Comparison of ENCODE assay signal across 2 cellular contexts in the genomic region with DNA sequence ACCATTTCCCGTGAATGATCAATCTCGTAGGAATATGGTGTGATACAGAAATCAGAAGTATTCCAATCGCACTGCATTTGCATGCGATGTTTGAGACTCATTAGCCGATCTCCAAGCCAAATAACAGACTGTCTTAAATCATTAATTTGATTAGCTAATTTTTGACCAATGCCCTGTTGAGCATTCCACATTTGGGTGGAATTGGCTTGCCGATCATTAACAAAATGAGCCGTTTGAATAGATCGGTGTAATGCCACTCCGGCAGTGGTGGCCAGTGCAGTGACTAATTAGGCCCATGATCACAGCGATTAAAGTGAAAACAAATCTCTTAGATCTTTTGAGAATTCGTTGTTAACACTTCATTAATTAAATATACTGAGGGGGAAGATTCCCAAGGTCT. TPM values are rescaled to one million over a fixed set of nuclear protein-coding genes. Genes with fewer than 3 reads are reported as not detected.
"Had no signal": no experiment of that assay in that cellular context is flagged by ENCODE, and none has a peak within 500 bp of the region (broad histone marks: within the 10 kb centered on the region; RNA-seq: fewer than 3 reads in every experiment).

No MANE protein-coding gene starts in this region.

RNA-seq across cellular contexts. Expression of a gene that starts 27.8 kb away (rescaled TPM):
- total RNA-seq: activated CD4-positive, alpha-beta T cell treated with anti-CD3 and anti-CD28 coated beads for 36 hours; WTC11 had no signal
